Comparison of ENCODE assay signal across 8 cellular contexts in the genomic region with DNA sequence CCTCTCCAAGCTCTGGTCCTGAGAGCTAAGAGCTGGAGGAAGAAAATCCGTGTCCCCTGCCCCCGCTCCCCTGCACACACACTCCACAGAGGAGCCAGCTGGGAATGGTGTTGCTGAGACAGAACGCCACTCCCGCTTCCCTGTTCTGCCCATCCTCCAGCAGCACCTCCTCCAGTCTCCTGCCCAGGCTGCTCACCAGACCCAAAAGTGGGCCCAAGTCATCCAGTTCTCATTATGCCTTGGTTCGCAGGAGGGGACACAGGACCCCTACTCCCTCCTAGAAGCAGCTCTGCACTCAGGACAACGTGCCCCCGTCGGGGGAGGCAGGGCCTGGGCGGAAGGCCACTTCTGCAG. TPM values are rescaled to one million over a fixed set of nuclear protein-coding genes. Genes with fewer than 3 reads are reported as not detected.
A peak's percentile ranks its signal among the peaks of the same experiment; 100 is the strongest.
DNase-seq lines count a peak whose midpoint lies in the region; ATAC-seq and TF ChIP-seq lines count a peak whose summit lies in the region.

No MANE protein-coding gene starts in this region.

- H3K4ac ChIP-seq in IMR-90 (ENCODE audit: low read depth, low read length): peak overlapping the region; percentile 87

- peak overlapping the region; percentile 91 for H2AFZ ChIP-seq in IMR-90 (replicated peaks; ENCODE audit: low read length, poor library complexity)

- H3K9ac ChIP-seq in IMR-90 (ENCODE audit: low read depth, low read length): peak overlapping the region; percentile 12; the same call in 1 of the 2 replicates

- H3K23ac ChIP-seq in IMR-90 (ENCODE audit: low read depth, low read length): no peak overlapping the region

- H3K27me3 Mint-ChIP-seq in MCF 10A (ENCODE audit: insufficient read depth, unreplicated experiment): no peaks in the 10 kb centered on the region

- H4K20me1 ChIP-seq in IMR-90 (ENCODE audit: insufficient read depth, low read length): peaks cover 26% of the 10 kb centered on the region

- H4K91ac ChIP-seq in IMR-90 (ENCODE audit: insufficient read depth, low read depth, low read length): peak overlapping the region; percentile 50

- H3K4me1 ChIP-seq in IMR-90 (ENCODE audit: control insufficient read depth, insufficient read depth, low read length) (peaks cover 11% of the 10 kb centered on the region), right lobe of liver (peaks cover 0 to 32% (median 13%) of the 10 kb centered on the region in 4 donors), thyroid gland (peaks cover 24 to 34% of the 10 kb centered on the region in 2 donors)

- POLR2A ChIA-PET in IMR-90 (lab: Charles Lee; ENCODE audit: unreplicated experiment): no interaction called here
- POLR2A ChIA-PET in MCF 10A (lab: Yijun Ruan, JAX): interaction anchor here (0.6 to 4.2 kb wide), 11 partner anchors 9 to 983 kb away, joined by 3 to 61 read pairs (median 15); a partner anchor contains a TSS

- BruUV-seq in IMR-90 (replicated peaks; lab: Mats Ljungman, UMichigan): no TSS peak
- no TSS peak for BruUV-seq in MCF 10A (replicated peaks; lab: Mats Ljungman, UMichigan)

- peak; percentile 76 for DNase-seq in Ammon's horn (ENCODE audit: low spot score)
- no peak for DNase-seq in IMR-90
- DNase-seq in MCF 10A (ENCODE audit: unreplicated experiment): no peak
- no peak for DNase-seq in right lobe of liver
- DNase-seq in thyroid gland: peak; percentile 64 to 69
- DNase-seq in HT-29 (ENCODE audit: low spot score): no peak
- DNase-seq in cerebellar nuclear complex (lab: John Stamatoyannopoulos, UW): no peak

- in situ Hi-C loops in IMR-90 (cut with MboI; ENCODE audit: low sequenced_read_pairs): no loop called here

- CTCF ChIA-PET in IMR-90 (lab: Yijun Ruan, JAX) (interaction anchor here (1.2 to 1.3 kb wide), 2 partner anchors 10 to 12 kb away, joined by 3 to 5 read pairs; no protein-coding TSS in a partner anchor), MCF 10A (lab: Yijun Ruan, JAX) (interaction anchor here (0.8 to 5.5 kb wide), 5 partner anchors 9 to 30 kb away, joined by 3 to 34 read pairs (median 6); no protein-coding TSS in a partner anchor)

- intact Hi-C loops in IMR-90 (cut with micrococcal nuclease): no loop called here
- intact Hi-C loops in MCF 10A (cut with micrococcal nuclease): no loop called here
- intact Hi-C loops in right lobe of liver (cut with DNase I): no loop called here
- intact Hi-C loops in thyroid gland (cut with DNase I): no loop called here

- peak overlapping the region; percentile 86 to 91 for H4K8ac ChIP-seq in IMR-90 (ENCODE audit: low read depth in 2 of 2, low read length in 2 of 2)

- H3K56ac ChIP-seq in IMR-90 (ENCODE audit: extremely low read depth, insufficient read depth, low read length): no peak overlapping the region

- peak overlapping the region; percentile 85 for H2AK5ac ChIP-seq in IMR-90 (ENCODE audit: low read depth, low read length)

- TF ChIP-seq POLR2A in IMR-90 (IDR thresholded peaks at IDR 0.05; ENCODE audit: low read depth, low read length): no peak
- no peak for TF ChIP-seq POLR2A in right lobe of liver (IDR thresholded peaks at IDR 0.05)
- no peak for TF ChIP-seq POLR2A in thyroid gland (IDR thresholded peaks at IDR 0.05)

- H3K9me3 Mint-ChIP-seq in MCF 10A (ENCODE audit: unreplicated experiment): no peaks in the 10 kb centered on the region

- peaks cover 0 to 44% of the 10 kb centered on the region in 2 experiments; a peak in 3 of 4 replicates for H3K79me1 ChIP-seq in IMR-90 (ENCODE audit: low read depth in 1 of 2, low read length in 2 of 2)

- peak overlapping the region; percentile 90 for H3K4me3 Mint-ChIP-seq in MCF 10A (ENCODE audit: unreplicated experiment)

- peaks cover 7% of the 10 kb centered on the region for H3K27me3 ChIP-seq in IMR-90 (ENCODE audit: control insufficient read depth, insufficient read depth, low read length)
- no peaks in the 10 kb centered on the region for H3K27me3 ChIP-seq in right lobe of liver
- H3K27me3 ChIP-seq in thyroid gland: no peaks in the 10 kb centered on the region

- TF ChIP-seq RAD21 in IMR-90 (IDR thresholded peaks at IDR 0.05; ENCODE audit: low read length): no peak

- peak overlapping the region; percentile 23 for H2BK5ac ChIP-seq in IMR-90 (ENCODE audit: low read depth, low read length, poor library complexity, severe bottlenecking)

- peaks cover 6% of the 10 kb centered on the region; the same call in 1 of the 2 replicates for H3K36me3 ChIP-seq in IMR-90 (ENCODE audit: control insufficient read depth, insufficient read depth, low read length)
- no peaks in the 10 kb centered on the region for H3K36me3 ChIP-seq in right lobe of liver
- H3K36me3 ChIP-seq in thyroid gland: no peaks in the 10 kb centered on the region

- peaks cover 13% of the 10 kb centered on the region for H3K9me1 ChIP-seq in IMR-90 (ENCODE audit: insufficient read depth, low read length)

- TF ChIP-seq CTCF in IMR-90 (conservative IDR thresholded peaks at IDR 0.05; ENCODE audit: low read depth, low read length) (no peak), MCF 10A (IDR thresholded peaks at IDR 0.05; ENCODE audit: unreplicated experiment) (no peak), right lobe of liver (IDR thresholded peaks at IDR 0.05) (no peak), thyroid gland (IDR thresholded peaks at IDR 0.05) (no peak)

- H2BK15ac ChIP-seq in IMR-90 (ENCODE audit: low read depth, low read length): no peak overlapping the region

- peak overlapping the region; percentile 26; the same call in 1 of the 2 replicates for H3K14ac ChIP-seq in IMR-90 (replicated peaks; ENCODE audit: low read depth, low read length)

- H3K9me3 ChIP-seq in IMR-90 (ENCODE audit: control insufficient read depth, insufficient read depth, low read length) (no peaks in the 10 kb centered on the region), right lobe of liver (no peaks in the 10 kb centered on the region), thyroid gland (no peaks in the 10 kb centered on the region)

- H3K36me3 Mint-ChIP-seq in MCF 10A (ENCODE audit: insufficient read depth, unreplicated experiment): peaks cover 15% of the 10 kb centered on the region

- H3K4me3 ChIP-seq in IMR-90 (ENCODE audit: insufficient read depth, low read depth, low read length) (peak overlapping the region; percentile 45; the same call in 1 of the 2 replicates), right lobe of liver (peak overlapping the region; percentile 87 to 99 (median 98)), thyroid gland (replicated peaks in 1 of 3) (peak overlapping the region; percentile 58 to 80 (median 74))

- WGBS in IMR-90 (ENCODE audit: extremely low coverage in 2 of 2, insufficient read length in 1 of 2), 2 experiments: 68% methylated on average over 3 of the region's 9 CpGs; no CpG with 5 or more reads in 1 of the 2 experiments
- WGBS in right lobe of liver (ENCODE audit: insufficient coverage, low coverage, low lambda C conversion rate, missing lambda C conversion rate): 15% methylated on average over 4 of the region's 9 CpGs
- WGBS in thyroid gland, 2 donors: 29 to 42% methylated on average over 6 to 9 of the region's 9 CpGs

- peak overlapping the region; percentile 47 for H3K4me2 ChIP-seq in IMR-90 (ENCODE audit: low read depth, low read length)

- peak overlapping the region; percentile 16; the same call in 1 of the 2 replicates for H3K18ac ChIP-seq in IMR-90 (ENCODE audit: low read depth, low read length)

- H3K27ac Mint-ChIP-seq in MCF 10A (ENCODE audit: low read depth, unreplicated experiment): peak overlapping the region; percentile 96

- peak overlapping the region; percentile 32; the same call in 1 of the 2 replicates for H2BK20ac ChIP-seq in IMR-90 (ENCODE audit: low read depth, low read length)

- H2BK120ac ChIP-seq in IMR-90 (ENCODE audit: low read depth, low read length): peak overlapping the region; percentile 77

- H2AK9ac ChIP-seq in IMR-90 (replicated peaks; ENCODE audit: low read depth, low read length, poor library complexity): peak overlapping the region; percentile 97

- H4K5ac ChIP-seq in IMR-90 (ENCODE audit: low read depth, low read length): peak overlapping the region; percentile 77

- dilution Hi-C loops in IMR-90 (cut with HindIII; ENCODE audit: low sequenced_read_pairs, unreplicated experiment): no loop called here

- H3K4me1 Mint-ChIP-seq in MCF 10A (ENCODE audit: insufficient read depth, unreplicated experiment): peaks cover 8% of the 10 kb centered on the region

- H3K27ac ChIP-seq in IMR-90 (ENCODE audit: insufficient read depth, low read length) (peak overlapping the region; percentile 73), right lobe of liver (peak overlapping the region; percentile 62 to 91 (median 90)), thyroid gland (peak overlapping the region; percentile 92 to 97 (median 93))

- ATAC-seq in IMR-90 (ENCODE audit: low read depth) (peak; percentile 25), right lobe of liver (peak; percentile 7 to 26 (median 16)), HG02973 (IDR thresholded peaks at IDR 0.05; ENCODE audit: unreplicated experiment) (no peak)

RNA-seq across cellular contexts. Expression of a gene that starts 0.9 kb away (rescaled TPM):
- total RNA-seq in IMR-90 (2012; rRNA removed) (5.7 and 6.4 TPM in 2 replicates), MCF 10A (2022) (10.2 and 15.8 TPM in 2 replicates), right lobe of liver (10 to 100 TPM in 2 of 6 experiments, 1 to 10 TPM in 4; 3.8 to 12.1 (median 4.8) TPM), thyroid gland (10 to 100 TPM; 14.9 to 24.4 (median 21.3) TPM)
- polyA plus RNA-seq in IMR-90 (2012; rRNA removed): 16.2 and 20.0 TPM in 2 replicates
- 9.4 and 20.8 TPM in 2 replicates for polyA plus RNA-seq in IMR-90 (2012; cell fraction: cytosol; rRNA removed)
- 15.1 and 42.4 TPM in 2 replicates for polyA plus RNA-seq in IMR-90 (2012; cell fraction: nucleus; rRNA removed; ENCODE audit: low replicate concordance)
- 49.8 and 50.8 TPM in 2 replicates for total RNA-seq in HT-29 (2014; rRNA removed; shearing (Covaris generic))

RNA-seq across cellular contexts. Expression of a gene that starts 5.5 kb away (rescaled TPM):
- total RNA-seq in IMR-90 (2012; rRNA removed) (17.7 and 31.7 TPM in 2 replicates), MCF 10A (2022) (5.7 and 8.5 TPM in 2 replicates), right lobe of liver (10 to 100 TPM in 2 of 6 experiments, 1 to 10 TPM in 4; 3.6 to 57.1 (median 6.7) TPM), thyroid gland (100 to 1,000 TPM; 190 to 373 (median 266) TPM)
- 82.6 and 120 TPM in 2 replicates for polyA plus RNA-seq in IMR-90 (2012; rRNA removed)
- 55.5 and 84.4 TPM in 2 replicates for polyA plus RNA-seq in IMR-90 (2012; cell fraction: cytosol; rRNA removed)
- 78.1 and 241 TPM in 2 replicates for polyA plus RNA-seq in IMR-90 (2012; cell fraction: nucleus; rRNA removed; ENCODE audit: low replicate concordance)
- 446 and 513 TPM in 2 replicates for total RNA-seq in HT-29 (2014; rRNA removed; shearing (Covaris generic))

RNA-seq across cellular contexts. Expression of a gene that starts 34.3 kb away (rescaled TPM):
- 22.2 and 32.2 TPM in 2 replicates for total RNA-seq in IMR-90 (2012; rRNA removed)
- polyA plus RNA-seq in IMR-90 (2012; rRNA removed): 5.2 and 6.7 TPM in 2 replicates
- 1.9 and 2.3 TPM in 2 replicates for polyA plus RNA-seq in IMR-90 (2012; cell fraction: cytosol; rRNA removed)
- 0.92 and 4.4 TPM in 2 replicates for polyA plus RNA-seq in IMR-90 (2012; cell fraction: nucleus; rRNA removed; ENCODE audit: low replicate concordance)
- 30.9 and 35.3 TPM in 2 replicates for total RNA-seq in MCF 10A (2022)
- 10 to 100 TPM in 4 of 6 experiments, 1 to 10 TPM in 2; 6.5 to 11.4 (median 10.9) TPM for total RNA-seq in right lobe of liver
- total RNA-seq in thyroid gland: 10 to 100 TPM; 39.4 to 77.5 (median 44.4) TPM
- 11.7 and 12.1 TPM in 2 replicates for total RNA-seq in HT-29 (2014; rRNA removed; shearing (Covaris generic))

RNA-seq across cellular contexts. Expression of a gene that starts 34.6 kb away (rescaled TPM):
- total RNA-seq in IMR-90 (2012; rRNA removed) (12.2 and 20.6 TPM in 2 replicates), MCF 10A (2022) (68.9 and 70.8 TPM in 2 replicates), right lobe of liver (10 to 100 TPM in 5 of 6 experiments, 1 to 10 TPM in 1; 7.5 to 17.7 (median 14.9) TPM), thyroid gland (10 to 100 TPM; 25.9 to 50.4 (median 33.6) TPM)
- polyA plus RNA-seq in IMR-90 (2012; rRNA removed): 18.5 and 21.1 TPM in 2 replicates
- polyA plus RNA-seq in IMR-90 (2012; cell fraction: cytosol; rRNA removed): 9.6 and 17.9 TPM in 2 replicates
- polyA plus RNA-seq in IMR-90 (2012; cell fraction: nucleus; rRNA removed; ENCODE audit: low replicate concordance): 3.4 and 10.8 TPM in 2 replicates
- 11.2 and 15.3 TPM in 2 replicates for total RNA-seq in HT-29 (2014; rRNA removed; shearing (Covaris generic))

Comparison
In these comparisons a context has a peak if more than half of its experiments do, and no peak if none do; other contexts are left out.
1. DNase-seq: peak in Ammon's horn (single experiment) and thyroid gland (2 of 2); none in IMR-90 (single experiment), MCF 10A (single experiment), right lobe of liver (0 of 3), HT-29 (single experiment) and cerebellar nuclear complex (0 of 2).
2. H3K4me3 ChIP-seq: peak in every context shown above with its lines; median percentile 98 in right lobe of liver; 74 in thyroid gland; 45 in IMR-90.
3. Peak in every context shown above with its lines, with median percentiles within 50 percentile points of each other: H3K27ac ChIP-seq.